20 cellular contexts compared by ENCODE assay signal in the genomic region with DNA sequence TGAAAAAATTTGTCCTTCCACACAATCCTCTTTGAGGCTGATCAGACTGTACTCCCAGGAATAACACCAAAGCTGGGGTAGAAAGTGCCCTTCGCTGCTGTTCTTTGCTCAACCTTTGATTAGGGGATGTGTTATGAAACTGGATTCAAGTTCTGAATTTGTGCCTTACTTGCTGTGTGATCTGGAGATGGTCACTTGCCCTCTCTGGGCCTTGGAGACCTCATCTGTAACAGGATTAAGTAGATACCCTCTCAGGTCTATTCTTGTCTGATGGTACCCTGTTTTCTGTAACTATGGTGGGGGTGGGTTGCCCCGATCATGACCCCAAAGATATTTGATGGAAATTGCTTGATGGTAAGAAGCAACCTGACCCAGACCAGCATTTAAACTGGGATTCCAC.
DNase-seq lines count a peak whose midpoint lies in the region; ATAC-seq, FAIRE-seq and TF ChIP-seq lines count a peak whose summit lies in the region.
"Had no signal": no experiment of that assay in that cellular context is flagged by ENCODE, and none has a peak within 500 bp of the region (broad histone marks: within the 10 kb centered on the region; RNA-seq: fewer than 3 reads in every experiment).

No MANE protein-coding gene starts in this region.

- no peaks in the 10 kb centered on the region for H3K9me1 ChIP-seq in K562 (ENCODE audit: control insufficient read depth, insufficient read depth, low read length)

- H3K27ac ChIP-seq in heart left ventricle (peak overlapping the region in 10 of 12 donors; percentile 24 to 92 (median 77)), K562 (ENCODE audit: extremely low read depth, low read depth, low read length) (no peak overlapping the region), right cardiac atrium (ENCODE audit: low read length) (peak overlapping the region; percentile 26)
- H3K27ac ChIP-seq: BLaER1 treated with 17β-estradiol and CSF1 and Interleukin-3, amounts not matched to agents 10 nM and 100 nM; HL-60 had no signal

- no peak for TF ChIP-seq EP300 in K562 (IDR thresholded peaks at IDR 0.05; ENCODE audit: low read length)

- H4K20me1 ChIP-seq in K562 (replicated peaks; ENCODE audit: control insufficient read depth, insufficient read depth, low read length) = 0 out of 2 replicates have a peak, but pooled peaks cover 14% of the 10 kb centered on the region
- H4K20me1 ChIP-seq: BLaER1 treated with 17β-estradiol and CSF1 and Interleukin-3, amounts not matched to agents 10 nM and 100 nM had no signal

- H3K27ac Mint-ChIP-seq in CD14-positive monocyte = no peak overlapping the region
- H3K27ac Mint-ChIP-seq in activated T-cell treated with anti-CD3 and anti-CD28 coated beads, Interleukin-2, amount 50 U/mL, for 72 hours = no peak overlapping the region
- H3K27ac Mint-ChIP-seq: B cell; CD4-positive, CD25-positive, alpha-beta regulatory T cell; CD8-positive, alpha-beta memory T cell; H9 had no signal

- no peak overlapping the region for H3K4me3 Mint-ChIP-seq in CD14-positive monocyte
- no peak overlapping the region for H3K4me3 Mint-ChIP-seq in activated T-cell treated with anti-CD3 and anti-CD28 coated beads, Interleukin-2, amount 50 U/mL, for 72 hours
- H3K4me3 Mint-ChIP-seq: B cell; CD4-positive, CD25-positive, alpha-beta regulatory T cell; CD8-positive, alpha-beta memory T cell had no signal

- H3K4me1 Mint-ChIP-seq in CD14-positive monocyte = no peaks in the 10 kb centered on the region
- H3K4me1 Mint-ChIP-seq in activated T-cell treated with anti-CD3 and anti-CD28 coated beads, Interleukin-2, amount 50 U/mL, for 72 hours (ENCODE audit: low read depth) = no peaks in the 10 kb centered on the region
- H3K4me1 Mint-ChIP-seq: B cell; CD4-positive, CD25-positive, alpha-beta regulatory T cell; CD8-positive, alpha-beta memory T cell had no signal

- H3K4me2 ChIP-seq in K562 (ENCODE audit: insufficient read depth, low read length) = no peak overlapping the region
- H3K4me2 ChIP-seq: BLaER1 treated with 17β-estradiol and CSF1 and Interleukin-3, amounts not matched to agents 10 nM and 100 nM had no signal

- no peak for TF ChIP-seq POLR2A in heart left ventricle (IDR thresholded peaks at IDR 0.05)
- no peak for TF ChIP-seq POLR2A in K562 (conservative IDR thresholded peaks at IDR 0.05)

- no peak overlapping the region for H3K9ac ChIP-seq in K562 (ENCODE audit: insufficient read depth in 1 of 2, low read depth in 2 of 2, low read length in 2 of 2)
- H3K9ac ChIP-seq: BLaER1 treated with 17β-estradiol and CSF1 and Interleukin-3, amounts not matched to agents 10 nM and 100 nM had no signal

- no peaks in the 10 kb centered on the region for H3K27me3 ChIP-seq in heart left ventricle
- peaks cover 8 to 31% of the 10 kb centered on the region in 2 experiments; a peak in 2 of 5 replicates for H3K27me3 ChIP-seq in K562 (ENCODE audit: control insufficient read depth in 2 of 2, insufficient read depth in 2 of 2, low read length in 2 of 2)
- H3K27me3 ChIP-seq in right cardiac atrium (ENCODE audit: control insufficient read depth, insufficient read depth) = no peaks in the 10 kb centered on the region
- H3K27me3 ChIP-seq: BLaER1 treated with 17β-estradiol and CSF1 and Interleukin-3, amounts not matched to agents 10 nM and 100 nM had no signal

- WGBS in heart left ventricle, 4 donors = 90 to 100% (median 93%) methylated on average over 2 of the region's 2 CpGs
- WGBS in K562 (ENCODE audit: insufficient coverage, low coverage, missing lambda C conversion rate) = 0% methylated on average over 2 of the region's 2 CpGs
- 88% methylated on average over 2 of the region's 2 CpGs for WGBS in right cardiac atrium

- H2AFZ ChIP-seq in K562 (ENCODE audit: low read depth, low read length) = no peak overlapping the region

- H3K9me3 ChIP-seq in heart left ventricle (no peaks in the 10 kb centered on the region), K562 (replicated peaks; ENCODE audit: control insufficient read depth, insufficient read depth, low read depth, low read length) (no peaks in the 10 kb centered on the region), right cardiac atrium (ENCODE audit: control insufficient read depth, low read length) (no peaks in the 10 kb centered on the region)
- H3K9me3 ChIP-seq: BLaER1 treated with 17β-estradiol and CSF1 and Interleukin-3, amounts not matched to agents 10 nM and 100 nM had no signal

- ATAC-seq in heart left ventricle (no peak), left ventricle myocardium superior (no peak), K562 (no peak), right cardiac atrium (no peak)
- ATAC-seq in activated T-cell treated with anti-CD3 and anti-CD28 coated beads, Interleukin-2, amount 50 U/mL, for 72 hours (replicated peaks in 1 of 2) = no peak
- ATAC-seq: GM12878 had no signal

- BruUV-seq in K562 (replicated peaks; lab: Mats Ljungman, UMichigan) = no TSS peak

- peaks cover 0 to 3% (median 2%) of the 10 kb centered on the region in 7 donors for H3K9me3 Mint-ChIP-seq in CD14-positive monocyte
- H3K9me3 Mint-ChIP-seq in activated T-cell treated with anti-CD3 and anti-CD28 coated beads, Interleukin-2, amount 50 U/mL, for 72 hours = no peaks in the 10 kb centered on the region
- H3K9me3 Mint-ChIP-seq: CD4-positive, CD25-positive, alpha-beta regulatory T cell; CD8-positive, alpha-beta memory T cell; H9 had no signal

- H3K36me3 ChIP-seq in heart left ventricle (no peaks in the 10 kb centered on the region), K562 (ENCODE audit: control insufficient read depth, insufficient read depth, low read length) (no peaks in the 10 kb centered on the region)
- H3K36me3 ChIP-seq: BLaER1 treated with 17β-estradiol and CSF1 and Interleukin-3, amounts not matched to agents 10 nM and 100 nM had no signal

- CTCF ChIA-PET in K562 (lab: Yijun Ruan, JAX; ENCODE audit: low intra/inter-chr PET ratio) = no interaction called here

- no peak for FAIRE-seq in K562 (lab: Jason Lieb, UNC)
- FAIRE-seq: GM12878 had no signal

- TF ChIP-seq CTCF in heart left ventricle (IDR thresholded peaks at IDR 0.05) = no peak
- no peak for TF ChIP-seq CTCF in CD14-positive monocyte (IDR thresholded peaks at IDR 0.05)
- no peak for TF ChIP-seq CTCF in K562 (IDR thresholded peaks at IDR 0.05 in 2 of 3, conservative IDR thresholded peaks at IDR 0.05 in 1 of 3; ENCODE audit: insufficient read depth in 2 of 3, low read depth in 1 of 3, low read length in 3 of 3)

- H3K4me1 ChIP-seq in heart left ventricle = peaks cover 0 to 25% (median 8%) of the 10 kb centered on the region in 12 donors
- H3K4me1 ChIP-seq in K562 (replicated peaks in 1 of 2; ENCODE audit: control insufficient read depth in 2 of 2, insufficient read depth in 2 of 2, low read length in 2 of 2) = no peaks in the 10 kb centered on the region
- H3K4me1 ChIP-seq in right cardiac atrium (ENCODE audit: control insufficient read depth, insufficient read depth, low read length) = peaks cover 2% of the 10 kb centered on the region
- H3K4me1 ChIP-seq: BLaER1 treated with 17β-estradiol and CSF1 and Interleukin-3, amounts not matched to agents 10 nM and 100 nM had no signal

- POLR2A ChIA-PET in K562 (lab: Yijun Ruan, JAX) = no interaction called here

- H3K27me3 Mint-ChIP-seq in CD14-positive monocyte (ENCODE audit: low read depth in 3 of 3) = peaks cover 2 to 4% (median 3%) of the 10 kb centered on the region in 3 donors
- H3K27me3 Mint-ChIP-seq in activated T-cell treated with anti-CD3 and anti-CD28 coated beads, Interleukin-2, amount 50 U/mL, for 72 hours (ENCODE audit: low read depth) = no peaks in the 10 kb centered on the region
- H3K27me3 Mint-ChIP-seq: B cell; CD4-positive, CD25-positive, alpha-beta regulatory T cell had no signal

- intact Hi-C loops in heart left ventricle (cut with DNase I) (loop anchor here in 1 of 10 donors (2.0 kb wide), 1 partner anchor 141 kb away; no protein-coding TSS in a partner anchor), left ventricle myocardium superior (cut with micrococcal nuclease) (no loop called here), CD14-positive monocyte (cut with micrococcal nuclease) (no loop called here), K562 (cut with micrococcal nuclease) (no loop called here), right cardiac atrium (cut with DNase I) (no loop called here)

- no peaks in the 10 kb centered on the region for H3K36me3 Mint-ChIP-seq in CD14-positive monocyte
- H3K36me3 Mint-ChIP-seq in activated T-cell treated with anti-CD3 and anti-CD28 coated beads, Interleukin-2, amount 50 U/mL, for 72 hours (ENCODE audit: insufficient read depth in 2 of 2) = no peaks in the 10 kb centered on the region
- H3K36me3 Mint-ChIP-seq: CD4-positive, CD25-positive, alpha-beta regulatory T cell; CD8-positive, alpha-beta memory T cell had no signal

- no peaks in the 10 kb centered on the region for H3K79me2 ChIP-seq in K562 (ENCODE audit: control insufficient read depth, insufficient read depth, low read length)

- in situ Hi-C loops in K562 (cut with MboI) = no loop called here

- DNase-seq in heart left ventricle (no peak), left ventricle myocardium superior (no peak), CD14-positive monocyte (ENCODE audit: low spot score) (peak; percentile 5), K562 (ENCODE audit: extremely low read depth in 1 of 4, low spot score in 3 of 4) (no peak), right cardiac atrium (no peak)
- no peak for DNase-seq in activated T-cell treated with anti-CD3 and anti-CD28 coated beads, Interleukin-2, amount 50 U/mL, for 72 hours
- DNase-seq in stimulated activated CD8-positive, alpha-beta memory T cell treated with anti-CD3 and anti-CD28 coated beads, Interleukin-4, amount 100 ng/mL, for 48 hours = no peak
- DNase-seq: CD4-positive, CD25-positive, alpha-beta regulatory T cell; CD8-positive, alpha-beta memory T cell; COR-L47; DMS 273 treated with DMSO at 0.1 percent for 48 hours; DMS53; DND-41; EL; GOT3; H9 had no signal

- no peak for TF ChIP-seq RAD21 in K562 (CRISPR knock-in tag; conservative IDR thresholded peaks at IDR 0.05 in 1 of 2, IDR thresholded peaks at IDR 0.05 in 1 of 2)

- no peak overlapping the region for H3K4me3 ChIP-seq in heart left ventricle
- H3K4me3 ChIP-seq in K562 = no peak overlapping the region
- no peak overlapping the region for H3K4me3 ChIP-seq in right cardiac atrium (ENCODE audit: low read length)
- H3K4me3 ChIP-seq: BLaER1 treated with 17β-estradiol and CSF1 and Interleukin-3, amounts not matched to agents 10 nM and 100 nM; GM12878 had no signal

TF ChIP-seq in K562, 482 proteins besides CTCF, POLR2A, EP300 and RAD21:
- peak; percentile 67 for TF ChIP-seq ZFP36 (IDR thresholded peaks at IDR 0.05; ENCODE audit: low read depth, low read length, partially characterized antibody)
- no peak for TF ChIP-seq NCOA1 (IDR thresholded peaks at IDR 0.05; ENCODE audit: low read depth)
- peak; percentile 79 for TF ChIP-seq RBM25 (IDR thresholded peaks at IDR 0.05; ENCODE audit: low read depth, low read length, severe bottlenecking)
- peak; percentile 63; the same call in 1 of the 2 replicates for TF ChIP-seq BCOR (IDR thresholded peaks at IDR 0.05)
